ENCODE assay signal across 1 cellular context in the genomic region with DNA sequence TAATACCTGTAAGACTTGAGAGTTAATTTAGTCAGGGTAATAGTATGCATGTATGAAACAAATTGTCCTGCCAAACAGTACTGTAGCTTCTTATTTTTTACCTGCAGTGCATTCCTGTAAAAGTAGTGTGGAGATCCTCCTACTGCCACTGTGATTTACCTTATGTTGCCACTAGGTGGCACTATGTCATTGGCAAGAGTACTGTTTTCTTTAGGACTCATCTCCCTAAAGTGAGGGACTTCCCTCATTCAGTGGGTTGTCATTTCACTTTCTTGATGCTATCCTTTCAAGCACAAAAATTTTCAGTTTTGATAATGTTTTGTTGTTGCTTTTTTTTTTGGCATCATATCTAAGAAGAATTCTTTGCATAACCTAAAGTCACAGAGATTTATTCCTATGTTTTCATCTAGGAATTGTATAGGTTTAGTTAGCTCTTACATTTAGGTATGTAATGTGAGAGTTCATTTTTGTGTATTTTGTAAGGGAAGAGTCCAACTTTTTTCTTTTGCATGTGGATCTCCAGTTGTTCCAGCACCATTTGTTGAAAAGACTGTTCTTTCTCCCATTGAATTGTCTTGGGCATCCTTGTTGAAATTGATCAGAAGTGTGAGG.
TF ChIP-seq lines count a peak whose summit lies in the region.

No MANE protein-coding gene starts in this region.

TF ChIP-seq in GM12878, 131 proteins besides CTCF, POLR2A, EP300 and RAD21 (continued from another document):
- TF ChIP-seq, protein P1, sequence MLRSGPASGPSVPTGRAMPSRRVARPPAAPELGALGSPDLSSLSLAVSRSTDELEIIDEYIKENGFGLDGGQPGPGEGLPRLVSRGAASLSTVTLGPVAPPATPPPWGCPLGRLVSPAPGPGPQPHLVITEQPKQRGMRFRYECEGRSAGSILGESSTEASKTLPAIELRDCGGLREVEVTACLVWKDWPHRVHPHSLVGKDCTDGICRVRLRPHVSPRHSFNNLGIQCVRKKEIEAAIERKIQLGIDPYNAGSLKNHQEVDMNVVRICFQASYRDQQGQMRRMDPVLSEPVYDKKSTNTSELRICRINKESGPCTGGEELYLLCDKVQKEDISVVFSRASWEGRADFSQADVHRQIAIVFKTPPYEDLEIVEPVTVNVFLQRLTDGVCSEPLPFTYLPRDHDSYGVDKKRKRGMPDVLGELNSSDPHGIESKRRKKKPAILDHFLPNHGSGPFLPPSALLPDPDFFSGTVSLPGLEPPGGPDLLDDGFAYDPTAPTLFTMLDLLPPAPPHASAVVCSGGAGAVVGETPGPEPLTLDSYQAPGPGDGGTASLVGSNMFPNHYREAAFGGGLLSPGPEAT (IDR thresholded peaks at IDR 0.05; ENCODE audit: low read depth), result peak; percentile 67; the same call in 1 of the 2 replicates
- 0 out of 2 replicates have a peak, but pooled peaks have one; percentile 44 for TF ChIP-seq IRF4 (IDR thresholded peaks at IDR 0.05; ENCODE audit: low read depth, low read length)
- 0 out of 2 replicates have a peak, but pooled peaks have one; percentile 38 for TF ChIP-seq MEF2A (IDR thresholded peaks at IDR 0.05; ENCODE audit: insufficient read depth, low read depth, low read length)
